Comparison of ENCODE assay signal across 1 cellular context in the genomic region with DNA sequence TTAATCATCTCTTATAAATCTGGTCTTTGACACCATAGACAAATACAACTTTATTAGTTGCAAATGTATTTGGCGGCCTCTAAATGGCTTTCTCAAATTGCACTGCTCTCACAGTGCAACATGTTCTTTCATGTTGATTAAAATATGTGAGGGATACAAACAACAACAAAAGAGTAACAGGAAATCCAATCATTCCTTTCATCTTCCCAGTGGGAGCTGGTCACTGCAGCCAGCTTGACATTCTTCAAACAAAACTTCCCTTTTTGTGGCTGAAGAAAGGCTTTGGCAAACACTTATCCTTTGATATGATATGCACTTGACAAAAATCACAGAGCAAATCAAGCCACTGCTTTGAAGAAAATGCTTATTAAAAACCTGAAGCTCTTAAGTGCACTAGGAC.
TF ChIP-seq lines count a peak whose summit lies in the region.

No MANE protein-coding gene starts in this region.

TF ChIP-seq in H1, 55 proteins besides CTCF, POLR2A, EP300 and RAD21:
- TF ChIP-seq BCL11A (IDR thresholded peaks at IDR 0.05; ENCODE audit: low read depth in 2 of 2, low read length in 2 of 2) (peak in 1 of 2 experiments; percentile 46), CEBPB (IDR thresholded peaks at IDR 0.05; ENCODE audit: low read depth, low read length) (no peak), NANOG (IDR thresholded peaks at IDR 0.05; ENCODE audit: insufficient read depth, low read depth, low read length, poor library complexity, severe bottlenecking) (peak; percentile 60)
- TF ChIP-seq, protein P1, sequence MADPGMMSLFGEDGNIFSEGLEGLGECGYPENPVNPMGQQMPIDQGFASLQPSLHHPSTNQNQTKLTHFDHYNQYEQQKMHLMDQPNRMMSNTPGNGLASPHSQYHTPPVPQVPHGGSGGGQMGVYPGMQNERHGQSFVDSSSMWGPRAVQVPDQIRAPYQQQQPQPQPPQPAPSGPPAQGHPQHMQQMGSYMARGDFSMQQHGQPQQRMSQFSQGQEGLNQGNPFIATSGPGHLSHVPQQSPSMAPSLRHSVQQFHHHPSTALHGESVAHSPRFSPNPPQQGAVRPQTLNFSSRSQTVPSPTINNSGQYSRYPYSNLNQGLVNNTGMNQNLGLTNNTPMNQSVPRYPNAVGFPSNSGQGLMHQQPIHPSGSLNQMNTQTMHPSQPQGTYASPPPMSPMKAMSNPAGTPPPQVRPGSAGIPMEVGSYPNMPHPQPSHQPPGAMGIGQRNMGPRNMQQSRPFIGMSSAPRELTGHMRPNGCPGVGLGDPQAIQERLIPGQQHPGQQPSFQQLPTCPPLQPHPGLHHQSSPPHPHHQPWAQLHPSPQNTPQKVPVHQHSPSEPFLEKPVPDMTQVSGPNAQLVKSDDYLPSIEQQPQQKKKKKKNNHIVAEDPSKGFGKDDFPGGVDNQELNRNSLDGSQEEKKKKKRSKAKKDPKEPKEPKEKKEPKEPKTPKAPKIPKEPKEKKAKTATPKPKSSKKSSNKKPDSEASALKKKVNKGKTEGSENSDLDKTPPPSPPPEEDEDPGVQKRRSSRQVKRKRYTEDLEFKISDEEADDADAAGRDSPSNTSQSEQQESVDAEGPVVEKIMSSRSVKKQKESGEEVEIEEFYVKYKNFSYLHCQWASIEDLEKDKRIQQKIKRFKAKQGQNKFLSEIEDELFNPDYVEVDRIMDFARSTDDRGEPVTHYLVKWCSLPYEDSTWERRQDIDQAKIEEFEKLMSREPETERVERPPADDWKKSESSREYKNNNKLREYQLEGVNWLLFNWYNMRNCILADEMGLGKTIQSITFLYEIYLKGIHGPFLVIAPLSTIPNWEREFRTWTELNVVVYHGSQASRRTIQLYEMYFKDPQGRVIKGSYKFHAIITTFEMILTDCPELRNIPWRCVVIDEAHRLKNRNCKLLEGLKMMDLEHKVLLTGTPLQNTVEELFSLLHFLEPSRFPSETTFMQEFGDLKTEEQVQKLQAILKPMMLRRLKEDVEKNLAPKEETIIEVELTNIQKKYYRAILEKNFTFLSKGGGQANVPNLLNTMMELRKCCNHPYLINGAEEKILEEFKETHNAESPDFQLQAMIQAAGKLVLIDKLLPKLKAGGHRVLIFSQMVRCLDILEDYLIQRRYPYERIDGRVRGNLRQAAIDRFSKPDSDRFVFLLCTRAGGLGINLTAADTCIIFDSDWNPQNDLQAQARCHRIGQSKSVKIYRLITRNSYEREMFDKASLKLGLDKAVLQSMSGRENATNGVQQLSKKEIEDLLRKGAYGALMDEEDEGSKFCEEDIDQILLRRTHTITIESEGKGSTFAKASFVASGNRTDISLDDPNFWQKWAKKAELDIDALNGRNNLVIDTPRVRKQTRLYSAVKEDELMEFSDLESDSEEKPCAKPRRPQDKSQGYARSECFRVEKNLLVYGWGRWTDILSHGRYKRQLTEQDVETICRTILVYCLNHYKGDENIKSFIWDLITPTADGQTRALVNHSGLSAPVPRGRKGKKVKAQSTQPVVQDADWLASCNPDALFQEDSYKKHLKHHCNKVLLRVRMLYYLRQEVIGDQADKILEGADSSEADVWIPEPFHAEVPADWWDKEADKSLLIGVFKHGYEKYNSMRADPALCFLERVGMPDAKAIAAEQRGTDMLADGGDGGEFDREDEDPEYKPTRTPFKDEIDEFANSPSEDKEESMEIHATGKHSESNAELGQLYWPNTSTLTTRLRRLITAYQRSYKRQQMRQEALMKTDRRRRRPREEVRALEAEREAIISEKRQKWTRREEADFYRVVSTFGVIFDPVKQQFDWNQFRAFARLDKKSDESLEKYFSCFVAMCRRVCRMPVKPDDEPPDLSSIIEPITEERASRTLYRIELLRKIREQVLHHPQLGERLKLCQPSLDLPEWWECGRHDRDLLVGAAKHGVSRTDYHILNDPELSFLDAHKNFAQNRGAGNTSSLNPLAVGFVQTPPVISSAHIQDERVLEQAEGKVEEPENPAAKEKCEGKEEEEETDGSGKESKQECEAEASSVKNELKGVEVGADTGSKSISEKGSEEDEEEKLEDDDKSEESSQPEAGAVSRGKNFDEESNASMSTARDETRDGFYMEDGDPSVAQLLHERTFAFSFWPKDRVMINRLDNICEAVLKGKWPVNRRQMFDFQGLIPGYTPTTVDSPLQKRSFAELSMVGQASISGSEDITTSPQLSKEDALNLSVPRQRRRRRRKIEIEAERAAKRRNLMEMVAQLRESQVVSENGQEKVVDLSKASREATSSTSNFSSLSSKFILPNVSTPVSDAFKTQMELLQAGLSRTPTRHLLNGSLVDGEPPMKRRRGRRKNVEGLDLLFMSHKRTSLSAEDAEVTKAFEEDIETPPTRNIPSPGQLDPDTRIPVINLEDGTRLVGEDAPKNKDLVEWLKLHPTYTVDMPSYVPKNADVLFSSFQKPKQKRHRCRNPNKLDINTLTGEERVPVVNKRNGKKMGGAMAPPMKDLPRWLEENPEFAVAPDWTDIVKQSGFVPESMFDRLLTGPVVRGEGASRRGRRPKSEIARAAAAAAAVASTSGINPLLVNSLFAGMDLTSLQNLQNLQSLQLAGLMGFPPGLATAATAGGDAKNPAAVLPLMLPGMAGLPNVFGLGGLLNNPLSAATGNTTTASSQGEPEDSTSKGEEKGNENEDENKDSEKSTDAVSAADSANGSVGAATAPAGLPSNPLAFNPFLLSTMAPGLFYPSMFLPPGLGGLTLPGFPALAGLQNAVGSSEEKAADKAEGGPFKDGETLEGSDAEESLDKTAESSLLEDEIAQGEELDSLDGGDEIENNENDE (IDR thresholded peaks at IDR 0.05; ENCODE audit: insufficient replicate concordance, low read length), result peak; percentile 88
